ENCODE assay signal across 1 cellular context in genomic region chr18:21449367-21450250, GRCh38.
TF ChIP-seq lines count a peak whose summit lies in the region.

No MANE protein-coding gene starts in this region.

TF ChIP-seq in GM23338, 12 proteins besides CTCF, POLR2A, EP300 and RAD21 (continued from another document):
- TF ChIP-seq ZNF462 (CRISPR knock-in tag; IDR thresholded peaks at IDR 0.05) = no peak
- no peak for TF ChIP-seq ZNF114 (CRISPR knock-in tag; IDR thresholded peaks at IDR 0.05)
- no peak for TF ChIP-seq NANOG (IDR thresholded peaks at IDR 0.05; ENCODE audit: borderline replicate concordance)
- no peak for TF ChIP-seq ZNF331 (CRISPR knock-in tag; IDR thresholded peaks at IDR 0.05; ENCODE audit: low read depth)
- no peak for TF ChIP-seq POLR2AphosphoS5 (IDR thresholded peaks at IDR 0.05; ENCODE audit: low read depth)
